In genomic region chr12:68559984-68560822, GRCh38 we compare ENCODE assay signal across 1 cellular context.
TF ChIP-seq lines count a peak whose summit lies in the region.

No MANE protein-coding gene starts in this region.

TF ChIP-seq in SK-N-SH, 30 proteins besides CTCF, POLR2A, EP300 and RAD21 (continued from another document):
- TF ChIP-seq GATA2 (CRISPR knock-in tag; IDR thresholded peaks at IDR 0.05) (no peak), USF2 (IDR thresholded peaks at IDR 0.05; ENCODE audit: borderline replicate concordance, low read depth, low read length) (no peak), ZBTB33 (IDR thresholded peaks at IDR 0.05; ENCODE audit: borderline replicate concordance, low read depth) (no peak), YY1 (IDR thresholded peaks at IDR 0.05; ENCODE audit: low read depth) (no peak), GABPA (IDR thresholded peaks at IDR 0.05; ENCODE audit: low read depth) (no peak), RXRA (IDR thresholded peaks at IDR 0.05; ENCODE audit: borderline replicate concordance, low read depth) (no peak), FOXM1 (IDR thresholded peaks at IDR 0.05; ENCODE audit: low read depth) (no peak), MXI1 (IDR thresholded peaks at IDR 0.05; ENCODE audit: low read depth, low read length) (no peak), ELF1 (IDR thresholded peaks at IDR 0.05) (no peak), RFX5 (IDR thresholded peaks at IDR 0.05; ENCODE audit: low read length) (no peak)
